14 cellular contexts compared by ENCODE assay signal in genomic region chr5:143758750-143759149, GRCh38. TPM values are rescaled to one million over a fixed set of nuclear protein-coding genes. Genes with fewer than 3 reads are reported as not detected.
DNase-seq lines count a peak whose midpoint lies in the region; ATAC-seq and TF ChIP-seq lines count a peak whose summit lies in the region.
"Had no signal": no experiment of that assay in that cellular context is flagged by ENCODE, and none has a peak within 500 bp of the region (broad histone marks: within the 10 kb centered on the region; RNA-seq: fewer than 3 reads in every experiment).

No MANE protein-coding gene starts in this region.

- H3K4me2 ChIP-seq in IMR-90 (ENCODE audit: low read depth, low read length): peak overlapping the region; percentile 74
- H3K4me2 ChIP-seq: PC-9 had no signal

- no peak overlapping the region for H3K9ac ChIP-seq in IMR-90 (ENCODE audit: low read depth, low read length)

- H3K27ac Mint-ChIP-seq in activated naive CD8-positive, alpha-beta T cell treated with anti-CD3 and anti-CD28 coated beads for 36 hours: no peak overlapping the region

- no peak overlapping the region for H2BK120ac ChIP-seq in IMR-90 (ENCODE audit: low read depth, low read length)

- dilution Hi-C loops in IMR-90 (cut with HindIII; ENCODE audit: low sequenced_read_pairs, unreplicated experiment): no loop called here

- H3K36me3 Mint-ChIP-seq in activated naive CD8-positive, alpha-beta T cell treated with anti-CD3 and anti-CD28 coated beads for 36 hours: no peaks in the 10 kb centered on the region

- H3K36me3 ChIP-seq in IMR-90 (ENCODE audit: control insufficient read depth, insufficient read depth, low read length): no peaks in the 10 kb centered on the region
- H3K36me3 ChIP-seq: uterus had no signal

- H2AFZ ChIP-seq in IMR-90 (replicated peaks; ENCODE audit: low read length, poor library complexity): no peak overlapping the region
- H2AFZ ChIP-seq: PC-9 had no signal

- no peaks in the 10 kb centered on the region for H3K9me1 ChIP-seq in IMR-90 (ENCODE audit: insufficient read depth, low read length)

- no peak overlapping the region for H4K5ac ChIP-seq in IMR-90 (ENCODE audit: low read depth, low read length)

- peak overlapping the region; percentile 7 for H2BK5ac ChIP-seq in IMR-90 (ENCODE audit: low read depth, low read length, poor library complexity, severe bottlenecking)

- CTCF ChIA-PET in AG04450 (lab: Charles Lee): interaction anchor here (0.6 to 1.0 kb wide), 3 partner anchors 384 to 870 kb away, joined by 3 read pairs; no protein-coding TSS in a partner anchor
- CTCF ChIA-PET in IMR-90 (lab: Yijun Ruan, JAX): interaction anchor here (0.7 to 1.1 kb wide), 2 partner anchors 9 kb away, joined by 3 to 4 read pairs; no protein-coding TSS in a partner anchor

- H3K27me3 Mint-ChIP-seq in activated naive CD8-positive, alpha-beta T cell treated with anti-CD3 and anti-CD28 coated beads for 36 hours: no peaks in the 10 kb centered on the region

- no peak for TF ChIP-seq CTCF in AG04450 (IDR thresholded peaks at IDR 0.05; ENCODE audit: low read depth, low read length)
- no peak for TF ChIP-seq CTCF in IMR-90 (conservative IDR thresholded peaks at IDR 0.05; ENCODE audit: low read depth, low read length)

- H4K8ac ChIP-seq in IMR-90 (ENCODE audit: low read depth in 2 of 2, low read length in 2 of 2): no peak overlapping the region

- no peak for TF ChIP-seq RAD21 in IMR-90 (IDR thresholded peaks at IDR 0.05; ENCODE audit: low read length)

- peaks cover 5% of the 10 kb centered on the region for H3K4me1 Mint-ChIP-seq in activated naive CD8-positive, alpha-beta T cell treated with anti-CD3 and anti-CD28 coated beads for 36 hours

- no peak overlapping the region for H3K56ac ChIP-seq in IMR-90 (ENCODE audit: extremely low read depth, insufficient read depth, low read length)

- H2AK9ac ChIP-seq in IMR-90 (replicated peaks; ENCODE audit: low read depth, low read length, poor library complexity): no peak overlapping the region

- no peaks in the 10 kb centered on the region for H3K79me1 ChIP-seq in IMR-90 (ENCODE audit: low read depth in 1 of 2, low read length in 2 of 2)

- H3K23ac ChIP-seq in IMR-90 (ENCODE audit: low read depth, low read length): 0 out of 2 replicates have a peak overlapping the region, but pooled peaks have one; percentile 12

- H3K4me3 ChIP-seq in AG04450 (ENCODE audit: low read depth, low read length): no peak overlapping the region
- no peak overlapping the region for H3K4me3 ChIP-seq in IMR-90 (ENCODE audit: insufficient read depth, low read depth, low read length)
- H3K4me3 ChIP-seq: PC-9, uterus had no signal

- no CpG with 5 or more reads among the region's 3 CpGs for WGBS in IMR-90 (ENCODE audit: extremely low coverage in 2 of 2, insufficient read length in 1 of 2), 2 experiments

- in situ Hi-C loops in IMR-90 (cut with MboI; ENCODE audit: low sequenced_read_pairs): no loop called here

- no peak overlapping the region for H3K14ac ChIP-seq in IMR-90 (replicated peaks; ENCODE audit: low read depth, low read length)

- ATAC-seq in GM18873 (IDR thresholded peaks at IDR 0.05; ENCODE audit: low FRiP score, unreplicated experiment) (peak; percentile 64), HG02610 (IDR thresholded peaks at IDR 0.05; ENCODE audit: unreplicated experiment) (peak; percentile 77), IMR-90 (ENCODE audit: low read depth) (peak; percentile 59)

- H4K20me1 ChIP-seq in IMR-90 (ENCODE audit: insufficient read depth, low read length): no peaks in the 10 kb centered on the region

- H3K27me3 ChIP-seq in AG04450 (ENCODE audit: control insufficient read depth, insufficient read depth, low read length) (no peaks in the 10 kb centered on the region), IMR-90 (ENCODE audit: control insufficient read depth, insufficient read depth, low read length) (no peaks in the 10 kb centered on the region)
- H3K27me3 ChIP-seq: uterus had no signal

- H3K27ac ChIP-seq in AG04450 (ENCODE audit: low read depth, low read length) (no peak overlapping the region), IMR-90 (ENCODE audit: insufficient read depth, low read length) (peak overlapping the region; percentile 96; the same call in 1 of the 2 replicates)
- H3K27ac ChIP-seq: PC-9, uterus had no signal

- intact Hi-C loops in IMR-90 (cut with micrococcal nuclease): loop anchor here (5.0 kb wide), 2 partner anchors 216 to 356 kb away; partner anchors contain the start of gene NR3C1

- H3K4ac ChIP-seq in IMR-90 (ENCODE audit: low read depth, low read length): no peak overlapping the region

- H2BK20ac ChIP-seq in IMR-90 (ENCODE audit: low read depth, low read length): no peak overlapping the region

- POLR2A ChIA-PET in AG04450 (lab: Yijun Ruan, JAX) (interaction anchor here (0.6 to 1.4 kb wide), 3 partner anchors 9 to 71 kb away, joined by 3 to 4 read pairs (median 3); no protein-coding TSS in a partner anchor), IMR-90 (lab: Charles Lee; ENCODE audit: unreplicated experiment) (no interaction called here)

- DNase-seq in AG04450 (ENCODE audit: low read depth, low spot score) (peak; percentile 50), IMR-90 (peak; percentile 65), NCI-H1694 (lab: John Stamatoyannopoulos, UW) (no peak), NCI-H345 treated with DMSO at 0.1 percent for 48 hours (lab: John Stamatoyannopoulos, UW; ENCODE audit: unreplicated experiment) (no peak), OCI-M1 (lab: John Stamatoyannopoulos, UW) (no peak)
- no peak for DNase-seq in activated naive CD8-positive, alpha-beta T cell treated with anti-CD3 and anti-CD28 coated beads for 36 hours
- DNase-seq: activated CD4-positive, alpha-beta T cell treated with anti-CD3 and anti-CD28 coated beads, Interleukin-2, amount 50 U/mL, for 1 hour; glutamatergic neuron; PC-9; uterus had no signal

- no peak overlapping the region for H3K4me3 Mint-ChIP-seq in activated naive CD8-positive, alpha-beta T cell treated with anti-CD3 and anti-CD28 coated beads for 36 hours

- BruUV-seq in IMR-90 (replicated peaks; lab: Mats Ljungman, UMichigan): no TSS peak

- TF ChIP-seq POLR2A in IMR-90 (IDR thresholded peaks at IDR 0.05; ENCODE audit: low read depth, low read length): no peak

- H3K9me3 ChIP-seq in AG04450 (ENCODE audit: control insufficient read depth, insufficient read depth, low read length) (no peaks in the 10 kb centered on the region), IMR-90 (ENCODE audit: control insufficient read depth, insufficient read depth, low read length) (no peaks in the 10 kb centered on the region)
- H3K9me3 ChIP-seq: uterus had no signal

- H2BK15ac ChIP-seq in IMR-90 (ENCODE audit: low read depth, low read length): no peak overlapping the region

- H3K18ac ChIP-seq in IMR-90 (ENCODE audit: low read depth, low read length): peak overlapping the region; percentile 69; the same call in 1 of the 2 replicates

- H3K4me1 ChIP-seq in IMR-90 (ENCODE audit: control insufficient read depth, insufficient read depth, low read length): peaks cover 10% of the 10 kb centered on the region
- H3K4me1 ChIP-seq: uterus had no signal

- H4K91ac ChIP-seq in IMR-90 (ENCODE audit: insufficient read depth, low read depth, low read length): no peak overlapping the region

- no peak overlapping the region for H2AK5ac ChIP-seq in IMR-90 (ENCODE audit: low read depth, low read length)

- no peaks in the 10 kb centered on the region for H3K9me3 Mint-ChIP-seq in activated naive CD8-positive, alpha-beta T cell treated with anti-CD3 and anti-CD28 coated beads for 36 hours

TF ChIP-seq in IMR-90, 13 proteins besides CTCF, POLR2A, EP300 and RAD21:
- TF ChIP-seq NFE2L2 (IDR thresholded peaks at IDR 0.05; ENCODE audit: low read depth, low read length) (peak; percentile 51; the same call in 1 of the 2 replicates), MXI1 (IDR thresholded peaks at IDR 0.05; ENCODE audit: borderline replicate concordance, low read depth, low read length) (no peak)

RNA-seq across cellular contexts. Expression of gene HMHB1, which starts 53.2 kb away (rescaled TPM):
- polyA plus RNA-seq in AG04450 (2011; rRNA removed): not detected in 2 replicates
- polyA minus RNA-seq in AG04450 (2011; rRNA and poly(A)+ RNA removed): not detected in 2 replicates
- total RNA-seq in IMR-90 (2012; rRNA removed): not detected in 2 replicates
- polyA plus RNA-seq in IMR-90 (2012; rRNA removed): not detected in 2 replicates
- polyA plus RNA-seq in IMR-90 (2012; cell fraction: cytosol; rRNA removed): not detected in 2 replicates
- not detected in 2 replicates for polyA plus RNA-seq in IMR-90 (2012; cell fraction: nucleus; rRNA removed; ENCODE audit: low replicate concordance)
- total RNA-seq in activated naive CD8-positive, alpha-beta T cell treated with anti-CD3 and anti-CD28 coated beads for 36 hours: not detected
- total RNA-seq: myocyte, PC-9, uterus had no signal
- polyA plus RNA-seq: BJ had no signal

Comparison
In these comparisons a context has a peak if more than half of its experiments do, and no peak if none do; other contexts are left out.
1. DNase-seq: peak in AG04450 (single experiment) and IMR-90 (single experiment); none in NCI-H1694 (single experiment), NCI-H345 treated with DMSO at 0.1 percent for 48 hours (single experiment), OCI-M1 (single experiment) and activated naive CD8-positive, alpha-beta T cell treated with anti-CD3 and anti-CD28 coated beads for 36 hours (single experiment).
2. Peak in every context shown above with its lines, with median percentiles within 50 percentile points of each other: ATAC-seq.